In genomic region chr11:61153593-61154090, GRCh38 we compare ENCODE assay signal across 14 cellular contexts. TPM values are rescaled to one million over a fixed set of nuclear protein-coding genes. Genes with fewer than 3 reads are reported as not detected.
DNase-seq lines count a peak whose midpoint lies in the region; ATAC-seq and TF ChIP-seq lines count a peak whose summit lies in the region.
"Had no signal": no experiment of that assay in that cellular context is flagged by ENCODE, and none has a peak within 500 bp of the region (broad histone marks: within the 10 kb centered on the region; RNA-seq: fewer than 3 reads in every experiment).

No MANE protein-coding gene starts in this region.

- DNase-seq in PC-3, result no peak
- DNase-seq in coronary artery (ENCODE audit: low spot score), result peak; percentile 62
- DNase-seq in lung microvascular endothelial cell (ENCODE audit: low read depth in 2 of 2), result peak; percentile 31 to 77
- DNase-seq in stromal cell of bone marrow (ENCODE audit: low read depth), result peak; percentile 43
- no peak for DNase-seq in OCI-M2 (lab: John Stamatoyannopoulos, UW; ENCODE audit: unreplicated experiment)
- no peak for DNase-seq in activated CD4-positive, CD25-positive, alpha-beta regulatory T cell treated with anti-CD3 and anti-CD28 coated beads, Interleukin-2, amount 50 U/mL, for 72 hours
- DNase-seq: activated CD4-positive, alpha-beta memory T cell treated with anti-CD3 and anti-CD28 coated beads for 36 hours; H7; hippocampal formation; NCI-H1694 treated with DMSO at 0.1 percent for 48 hours; nucleus accumbens had no signal

- peak overlapping the region; percentile 4; the same call in 1 of the 2 replicates for H3K4me3 ChIP-seq in PC-3 (ENCODE audit: low read length)
- peak overlapping the region; percentile 16 for H3K4me3 ChIP-seq in coronary artery

- POLR2A ChIA-PET in PC-3 (lab: Charles Lee; ENCODE audit: unreplicated experiment), result no interaction called here

- H2AFZ ChIP-seq in PC-3 (ENCODE audit: low read length), result no peak overlapping the region

- H4K20me1 ChIP-seq in PC-3 (ENCODE audit: low read length), result 0 out of 2 replicates have a peak, but pooled peaks cover 5% of the 10 kb centered on the region

- peaks cover 100% of the 10 kb centered on the region for H3K79me2 ChIP-seq in PC-3 (ENCODE audit: low read length)

- intact Hi-C loops in PC-3 (cut with micrococcal nuclease), result no loop called here

- peaks cover 36% of the 10 kb centered on the region for H3K36me3 ChIP-seq in PC-3 (ENCODE audit: low read depth, low read length)

- peaks cover 49% of the 10 kb centered on the region for H3K4me1 ChIP-seq in PC-3 (ENCODE audit: insufficient read depth, low read length)

- ATAC-seq in PC-3, result peak; percentile 13; the same call in 1 of the 2 replicates
- ATAC-seq in HG03354 (IDR thresholded peaks at IDR 0.05; ENCODE audit: poor library complexity, severe bottlenecking, unreplicated experiment), result no peak
- no peak for ATAC-seq in GM19395 (IDR thresholded peaks at IDR 0.05; ENCODE audit: unreplicated experiment)

- H3K9me3 ChIP-seq in PC-3 (ENCODE audit: low read length), result peaks cover 14% of the 10 kb centered on the region

- no TSS peak for BruUV-seq in PC-3 (replicated peaks; lab: Mats Ljungman, UMichigan)

- H3F3A ChIP-seq in PC-3 (ENCODE audit: low read length, unreplicated experiment), result peaks cover 6% of the 10 kb centered on the region

- no peak overlapping the region for H3K9ac ChIP-seq in PC-3 (ENCODE audit: low read length)

- peak overlapping the region; percentile 39 for H3K27ac ChIP-seq in PC-3 (ENCODE audit: low read length)
- peak overlapping the region; percentile 85 to 88 for H3K27ac ChIP-seq in coronary artery

- no peaks in the 10 kb centered on the region for H3K9me2 ChIP-seq in PC-3 (replicated peaks; ENCODE audit: low read length)

- H3K27me3 ChIP-seq in PC-3 (ENCODE audit: low read length), result no peaks in the 10 kb centered on the region

- CTCF ChIA-PET in PC-3 (lab: Charles Lee), result no interaction called here

- H3K4me2 ChIP-seq in PC-3 (ENCODE audit: low read length), result peak overlapping the region; percentile 60

- TF ChIP-seq CTCF in PC-3 (conservative IDR thresholded peaks at IDR 0.05; ENCODE audit: low read depth, low read length) (no peak), coronary artery (IDR thresholded peaks at IDR 0.05) (no peak)

RNA-seq across cellular contexts. Expression of gene VPS37C, which starts 7.6 kb away (rescaled TPM):
- total RNA-seq in PC-3 (2014; rRNA removed), result 28.9 and 34.9 TPM in 2 replicates
- 4.4 and 6.2 TPM in 2 replicates for total RNA-seq in lung microvascular endothelial cell

RNA-seq across cellular contexts. Expression of gene PGA3, which starts 49.7 kb away (rescaled TPM):
- total RNA-seq in PC-3 (2014; rRNA removed) (not detected in 2 replicates), lung microvascular endothelial cell (not detected in 2 replicates)
- total RNA-seq: activated CD4-positive, alpha-beta memory T cell treated with anti-CD3 and anti-CD28 coated beads for 36 hours; H7; SK-MEL-5 had no signal

RNA-seq across cellular contexts. Expression of gene CD5, which starts 51.4 kb away (rescaled TPM):
- total RNA-seq in PC-3 (2014; rRNA removed) (0.11 and 0.12 TPM in 2 replicates), lung microvascular endothelial cell (not detected in 2 replicates)
- total RNA-seq: H7, SK-MEL-5 had no signal

Comparison
In these comparisons a context has a peak if more than half of its experiments do, and no peak if none do; other contexts are left out.
1. DNase-seq: peak in coronary artery (single experiment), lung microvascular endothelial cell (2 of 2) and stromal cell of bone marrow (single experiment); none in PC-3 (single experiment), OCI-M2 (single experiment) and activated CD4-positive, CD25-positive, alpha-beta regulatory T cell treated with anti-CD3 and anti-CD28 coated beads, Interleukin-2, amount 50 U/mL, for 72 hours (single experiment).